8 cellular contexts compared by ENCODE assay signal in genomic region chr10:19815478-19816419, GRCh38. TPM values are rescaled to one million over a fixed set of nuclear protein-coding genes. Genes with fewer than 3 reads are reported as not detected.
DNase-seq lines count a peak whose midpoint lies in the region; ATAC-seq and TF ChIP-seq lines count a peak whose summit lies in the region.

No MANE protein-coding gene starts in this region.

- intact Hi-C loops in activated CD4-positive, alpha-beta T cell treated with anti-CD3 and anti-CD28 coated beads, Interleukin-2, amount 10 ng/mL, durations not matched to agents 24 days and 14 days (cut with micrococcal nuclease) = no loop called here

- peaks cover 0 to under 1% (median 0%) of the 10 kb centered on the region in 11 experiments; a peak in 1 of 22 replicates for H3K9me3 ChIP-seq in BLaER1 treated with 17β-estradiol and CSF1 and Interleukin-3, amounts not matched to agents 10 nM and 100 nM (replicated peaks in 1 of 11)

- peaks cover 5% of the 10 kb centered on the region for H3K36me3 Mint-ChIP-seq in WTC11
- no peaks in the 10 kb centered on the region for H3K36me3 Mint-ChIP-seq in neural crest cell (ENCODE audit: low read depth)
- no peaks in the 10 kb centered on the region for H3K36me3 Mint-ChIP-seq in activated CD4-positive, alpha-beta T cell treated with anti-CD3 and anti-CD28 coated beads, Interleukin-2, amount 10 ng/mL, durations not matched to agents 24 days and 14 days (ENCODE audit: low read depth)

- ATAC-seq in HG03432 (IDR thresholded peaks at IDR 0.05; ENCODE audit: unreplicated experiment) = peak; percentile 37
- ATAC-seq in WTC11 = peak; percentile 72
- ATAC-seq in HG03280 (IDR thresholded peaks at IDR 0.05; ENCODE audit: unreplicated experiment) = no peak

- peak overlapping the region; percentile 78 to 97 (median 90) for H3K4me2 ChIP-seq in BLaER1 treated with 17β-estradiol and CSF1 and Interleukin-3, amounts not matched to agents 10 nM and 100 nM

- H4K20me1 ChIP-seq in BLaER1 treated with 17β-estradiol and CSF1 and Interleukin-3, amounts not matched to agents 10 nM and 100 nM = peaks cover 8 to 25% (median 12%) of the 10 kb centered on the region in 11 experiments; a peak in 17 of 22 replicates

- H3K4me1 Mint-ChIP-seq in WTC11 (peaks cover 44% of the 10 kb centered on the region), neural crest cell (peaks cover 25% of the 10 kb centered on the region)
- no peaks in the 10 kb centered on the region for H3K4me1 Mint-ChIP-seq in activated CD4-positive, alpha-beta T cell treated with anti-CD3 and anti-CD28 coated beads, Interleukin-2, amount 10 ng/mL, durations not matched to agents 24 days and 14 days

- DNase-seq in WTC11 (ENCODE audit: low spot score) (peak; percentile 86), globus pallidus (ENCODE audit: low spot score) (peak; percentile 75), neural crest cell (ENCODE audit: low read depth, low spot score) (peak; percentile 48)
- no peak for DNase-seq in central memory CD4-positive, alpha-beta T cell
- DNase-seq in activated CD4-positive, alpha-beta T cell treated with anti-CD3 and anti-CD28 coated beads, Interleukin-2, amount 10 ng/mL, durations not matched to agents 24 days and 14 days = no peak

- TF ChIP-seq CTCF in WTC11 (IDR thresholded peaks at IDR 0.05) = no peak
- TF ChIP-seq CTCF in neural crest cell (conservative IDR thresholded peaks at IDR 0.05) = peak; percentile 11

- peaks cover 0 to 6% (median 2%) of the 10 kb centered on the region in 11 experiments; a peak in 11 of 22 replicates for H3K36me3 ChIP-seq in BLaER1 treated with 17β-estradiol and CSF1 and Interleukin-3, amounts not matched to agents 10 nM and 100 nM

- H3K9me3 Mint-ChIP-seq in WTC11 = no peaks in the 10 kb centered on the region
- H3K9me3 Mint-ChIP-seq in neural crest cell = no peaks in the 10 kb centered on the region
- H3K9me3 Mint-ChIP-seq in activated CD4-positive, alpha-beta T cell treated with anti-CD3 and anti-CD28 coated beads, Interleukin-2, amount 10 ng/mL, durations not matched to agents 24 days and 14 days = no peaks in the 10 kb centered on the region

- H3K4me3 ChIP-seq in BLaER1 treated with 17β-estradiol and CSF1 and Interleukin-3, amounts not matched to agents 10 nM and 100 nM = peak overlapping the region; percentile 79 to 99 (median 86)

- H3K4me3 Mint-ChIP-seq in WTC11 (peak overlapping the region; percentile 95), neural crest cell (peak overlapping the region; percentile 96)
- H3K4me3 Mint-ChIP-seq in activated CD4-positive, alpha-beta T cell treated with anti-CD3 and anti-CD28 coated beads, Interleukin-2, amount 10 ng/mL, durations not matched to agents 24 days and 14 days = no peak overlapping the region

- CTCF ChIA-PET in WTC11 (lab: Charles Lee) = interaction anchor here (0.6 to 1.5 kb wide), 2 partner anchors 13 to 303 kb away, joined by 3 to 7 read pairs; no protein-coding TSS in a partner anchor

- peak overlapping the region; percentile 80 to 96 (median 91) for H3K27ac ChIP-seq in BLaER1 treated with 17β-estradiol and CSF1 and Interleukin-3, amounts not matched to agents 10 nM and 100 nM

- peaks cover 0 to 32% (median 23%) of the 10 kb centered on the region in 11 experiments; a peak in 15 of 22 replicates for H3K27me3 ChIP-seq in BLaER1 treated with 17β-estradiol and CSF1 and Interleukin-3, amounts not matched to agents 10 nM and 100 nM

- H3K27ac Mint-ChIP-seq in WTC11 (peak overlapping the region; percentile 98), neural crest cell (ENCODE audit: unreplicated experiment) (peak overlapping the region; percentile 91)
- no peak overlapping the region for H3K27ac Mint-ChIP-seq in activated CD4-positive, alpha-beta T cell treated with anti-CD3 and anti-CD28 coated beads, Interleukin-2, amount 10 ng/mL, durations not matched to agents 24 days and 14 days

- POLR2A ChIA-PET in WTC11 (lab: Charles Lee) = interaction anchor here (0.6 to 1.8 kb wide), 4 partner anchors 13 to 696 kb away, joined by 3 to 10 read pairs (median 4); no protein-coding TSS in a partner anchor

- peak overlapping the region; percentile 81 to 96 (median 90) for H3K9ac ChIP-seq in BLaER1 treated with 17β-estradiol and CSF1 and Interleukin-3, amounts not matched to agents 10 nM and 100 nM

- peaks cover 14 to 37% (median 27%) of the 10 kb centered on the region in 10 experiments for H3K4me1 ChIP-seq in BLaER1 treated with 17β-estradiol and CSF1 and Interleukin-3, amounts not matched to agents 10 nM and 100 nM

- H3K27me3 Mint-ChIP-seq in WTC11 (ENCODE audit: low read depth) (no peaks in the 10 kb centered on the region; the same call in 1 of the 2 replicates), neural crest cell (ENCODE audit: low read depth) (peaks cover 73% of the 10 kb centered on the region)
- H3K27me3 Mint-ChIP-seq in activated CD4-positive, alpha-beta T cell treated with anti-CD3 and anti-CD28 coated beads, Interleukin-2, amount 10 ng/mL, durations not matched to agents 24 days and 14 days = peaks cover 44% of the 10 kb centered on the region

TF ChIP-seq in WTC11, 78 proteins besides CTCF, POLR2A, EP300 and RAD21 (continues in another document):
- TF ChIP-seq CBFB (CRISPR knock-in tag; IDR thresholded peaks at IDR 0.05; ENCODE audit: low read depth) (peak; percentile 16; the same call in 1 of the 2 replicates), FOXP4 (CRISPR knock-in tag; IDR thresholded peaks at IDR 0.05) (peak; percentile 26), ZNF219 (CRISPR knock-in tag; IDR thresholded peaks at IDR 0.05; ENCODE audit: borderline replicate concordance) (no peak; the same call in 1 of the 2 replicates), E2F1 (CRISPR knock-in tag; IDR thresholded peaks at IDR 0.05) (no peak), NFATC4 (CRISPR knock-in tag; IDR thresholded peaks at IDR 0.05) (no peak), MYBL2 (CRISPR knock-in tag; IDR thresholded peaks at IDR 0.05) (peak; percentile 73), E2F5 (CRISPR knock-in tag; IDR thresholded peaks at IDR 0.05) (peak; percentile 83), PRDM15 (CRISPR knock-in tag; IDR thresholded peaks at IDR 0.05) (no peak)

RNA-seq across cellular contexts. Expression of gene PLXDC2, which starts 0.5 kb away (rescaled TPM):
- total RNA-seq in WTC11 (2021) (31.7 to 37.9 TPM (median 37.8 TPM) in 3 replicates), neural crest cell (4.0 and 4.1 TPM in 2 replicates)
- total RNA-seq in activated CD4-positive, alpha-beta T cell treated with anti-CD3 and anti-CD28 coated beads, Interleukin-2, amount 10 ng/mL, durations not matched to agents 24 days and 14 days = not detected in 2 replicates

Comparison
In these comparisons a context has a peak if more than half of its experiments do, and no peak if none do; other contexts are left out.
1. DNase-seq: peak in WTC11 (single experiment), globus pallidus (single experiment) and neural crest cell (single experiment); none in central memory CD4-positive, alpha-beta T cell (single experiment) and activated CD4-positive, alpha-beta T cell treated with anti-CD3 and anti-CD28 coated beads, Interleukin-2, amount 10 ng/mL, durations not matched to agents 24 days and 14 days (single experiment).